Comparison of ENCODE assay signal across 22 cellular contexts in genomic region chr3:43539321-43539720, GRCh38.
DNase-seq lines count a peak whose midpoint lies in the region; ATAC-seq and TF ChIP-seq lines count a peak whose summit lies in the region.
"Had no signal": no experiment of that assay in that cellular context is flagged by ENCODE, and none has a peak within 500 bp of the region (broad histone marks: within the 10 kb centered on the region; RNA-seq: fewer than 3 reads in every experiment).

No MANE protein-coding gene starts in this region.

- no peaks in the 10 kb centered on the region for H3K27me3 ChIP-seq in GM23338 (ENCODE audit: insufficient read depth)
- H3K27me3 ChIP-seq: BE2C had no signal

- TF ChIP-seq CTCF in GM23338 (conservative IDR thresholded peaks at IDR 0.05; ENCODE audit: low read depth in 2 of 2) (0 out of 4 replicates have a peak, but pooled peaks of 1 of the 2 experiments have one; percentile 12), endothelial cell (IDR thresholded peaks at IDR 0.05; ENCODE audit: unreplicated experiment) (no peak), neural crest cell (conservative IDR thresholded peaks at IDR 0.05) (no peak)

- no peaks in the 10 kb centered on the region for H3K36me3 ChIP-seq in GM23338 (ENCODE audit: insufficient read depth)
- H3K36me3 ChIP-seq: BE2C had no signal

- no peaks in the 10 kb centered on the region for H3K79me2 ChIP-seq in GM23338 (replicated peaks; ENCODE audit: insufficient read depth)

- H3K4me3 Mint-ChIP-seq in GM23338 (no peak overlapping the region), endothelial cell (ENCODE audit: unreplicated experiment) (peak overlapping the region; percentile 11), neural crest cell (no peak overlapping the region)
- H3K4me3 Mint-ChIP-seq: CD4-positive, CD25-positive, alpha-beta regulatory T cell had no signal

- H3K27me3 Mint-ChIP-seq in GM23338 (ENCODE audit: insufficient read depth, low read depth, poor library complexity): peaks cover 3% of the 10 kb centered on the region
- no peaks in the 10 kb centered on the region for H3K27me3 Mint-ChIP-seq in endothelial cell (ENCODE audit: unreplicated experiment)
- H3K27me3 Mint-ChIP-seq in neural crest cell (ENCODE audit: low read depth): no peaks in the 10 kb centered on the region
- H3K27me3 Mint-ChIP-seq: CD4-positive, CD25-positive, alpha-beta regulatory T cell had no signal

- no peaks in the 10 kb centered on the region for H4K20me1 ChIP-seq in GM23338 (replicated peaks; ENCODE audit: insufficient read depth)

- peak overlapping the region; percentile 11; the same call in 1 of the 2 replicates for H3K27ac Mint-ChIP-seq in GM23338
- no peak overlapping the region for H3K27ac Mint-ChIP-seq in endothelial cell (ENCODE audit: unreplicated experiment)
- peak overlapping the region; percentile 69 for H3K27ac Mint-ChIP-seq in neural crest cell (ENCODE audit: unreplicated experiment)

- H3K27ac ChIP-seq in GM23338 (ENCODE audit: low read depth): no peak overlapping the region
- H3K27ac ChIP-seq: RWPE1, SK-N-MC had no signal

- peak; percentile 93 for ATAC-seq in GM23338
- ATAC-seq: HCT116 had no signal

- H2AFZ ChIP-seq in GM23338: no peak overlapping the region

- no peaks in the 10 kb centered on the region for H3K9me2 ChIP-seq in GM23338 (ENCODE audit: insufficient read depth)

- H3K36me3 Mint-ChIP-seq in GM23338 (ENCODE audit: low read depth) (no peaks in the 10 kb centered on the region), endothelial cell (ENCODE audit: low read depth, unreplicated experiment) (peaks cover 3% of the 10 kb centered on the region), neural crest cell (ENCODE audit: low read depth) (no peaks in the 10 kb centered on the region)

- peaks cover 52% of the 10 kb centered on the region for H3K4me1 ChIP-seq in GM23338 (ENCODE audit: insufficient read depth)
- H3K4me1 ChIP-seq: BE2C had no signal

- H3K4me1 Mint-ChIP-seq in GM23338 (peaks cover 53% of the 10 kb centered on the region), endothelial cell (ENCODE audit: unreplicated experiment) (peaks cover 15% of the 10 kb centered on the region), neural crest cell (no peaks in the 10 kb centered on the region)

- H3K4me3 ChIP-seq in GM23338: no peak overlapping the region
- H3K4me3 ChIP-seq: SK-N-MC had no signal

- no peaks in the 10 kb centered on the region for H3F3A ChIP-seq in GM23338 (replicated peaks; ENCODE audit: low read depth)

- H3K9me3 Mint-ChIP-seq in GM23338 (no peaks in the 10 kb centered on the region), endothelial cell (ENCODE audit: unreplicated experiment) (no peaks in the 10 kb centered on the region), neural crest cell (no peaks in the 10 kb centered on the region)

- H3K4me2 ChIP-seq in GM23338: peak overlapping the region; percentile 33

- DNase-seq in GM23338 (ENCODE audit: low spot score) (peak; percentile 75), NCI-H2171 (lab: John Stamatoyannopoulos, UW) (peak; percentile 2), endothelial cell (ENCODE audit: low spot score) (no peak), neural crest cell (ENCODE audit: low read depth, low spot score) (no peak), NCI-H1105 treated with DMSO at 0.1 percent for 48 hours (lab: John Stamatoyannopoulos, UW) (no peak), T-helper 9 cell (no peak)
- DNase-seq in activated CD4-positive, alpha-beta T cell treated with anti-CD3 and anti-CD28 coated beads, Interleukin-2, amount 50 U/mL, for 48 hours: no peak
- DNase-seq: BE2C; CD4-positive, CD25-positive, alpha-beta regulatory T cell; COR-L47; DMS79; Karpas-422; NCI-H1417; NCI-H1694 treated with DMSO at 0.1 percent for 48 hours; NCI-H2081 treated with DMSO at 0.1 percent for 48 hours; NCI-H226; NCI-H510A treated with DMSO at 0.1 percent for 48 hours; NCI-H748 treated with DMSO at 0.1 percent for 48 hours; SHP77 treated with DMSO at 0.1 percent for 48 hours had no signal

TF ChIP-seq in GM23338, 12 proteins besides CTCF, POLR2A, EP300 and RAD21 (continues in another document):
- TF ChIP-seq EZH2phosphoT487 (IDR thresholded peaks at IDR 0.05; ENCODE audit: unreplicated experiment) (no peak), REST (IDR thresholded peaks at IDR 0.05; ENCODE audit: unreplicated experiment) (no peak), ETS1 (IDR thresholded peaks at IDR 0.05) (no peak), ZNF331 (CRISPR knock-in tag; IDR thresholded peaks at IDR 0.05; ENCODE audit: low read depth) (no peak), JUNB (IDR thresholded peaks at IDR 0.05; ENCODE audit: unreplicated experiment) (no peak), POLR2AphosphoS5 (IDR thresholded peaks at IDR 0.05; ENCODE audit: low read depth) (no peak)

Comparison
In these comparisons a context has a peak if more than half of its experiments do, and no peak if none do; other contexts are left out.
1. DNase-seq: peak in GM23338 (single experiment) and NCI-H2171 (single experiment); none in endothelial cell (single experiment), neural crest cell (single experiment), activated CD4-positive, alpha-beta T cell treated with anti-CD3 and anti-CD28 coated beads, Interleukin-2, amount 50 U/mL, for 48 hours (0 of 2), NCI-H1105 treated with DMSO at 0.1 percent for 48 hours (single experiment) and T-helper 9 cell (single experiment).